Comparison of ENCODE assay signal across 19 cellular contexts in genomic region chr13:81957121-81957520, GRCh38.
DNase-seq lines count a peak whose midpoint lies in the region; ATAC-seq, FAIRE-seq and TF ChIP-seq lines count a peak whose summit lies in the region.
"Had no signal": no experiment of that assay in that cellular context is flagged by ENCODE, and none has a peak within 500 bp of the region (broad histone marks: within the 10 kb centered on the region; RNA-seq: fewer than 3 reads in every experiment).

No MANE protein-coding gene starts in this region.

- RAD21 ChIA-PET in GM12878 (lab: Charles Lee; ENCODE audit: unreplicated experiment), result interaction anchor here (1.0 to 1.6 kb wide), 2 partner anchors 417 to 786 kb away, joined by 3 to 4 read pairs; no protein-coding TSS in a partner anchor

- DNase-seq in GM13977 (ENCODE audit: low spot score) (peak; percentile 2), GM12878 (ENCODE audit: low read depth, low spot score) (no peak), neural progenitor cell (ENCODE audit: low spot score) (peak; percentile 15), HCEC 1CT (no peak), OCI-M2 (lab: John Stamatoyannopoulos, UW; ENCODE audit: unreplicated experiment) (no peak)
- DNase-seq in Jurkat, Clone E6-1 (ENCODE audit: low read depth, low spot score), result peak; percentile 9
- DNase-seq: activated CD4-positive, CD25-positive, alpha-beta regulatory T cell; activated effector memory CD4-positive, alpha-beta T cell treated with anti-CD3 and anti-CD28 coated beads, Interleukin-2, amount 50 U/mL, for 16 hours; anterior cingulate cortex; NCI-H1694; NCI-H446 treated with DMSO at 0.1 percent for 48 hours; Peyer's patch; stimulated activated CD4-positive, alpha-beta T cell treated with anti-CD3 and anti-CD28 coated beads, Interleukin-4, amount 100 ng/mL, for 1 hour had no signal

- in situ Hi-C loops in GM13977 (cut with MboI; ENCODE audit: low pct_unique_long_range_greater_than_20kb, low sequenced_read_pairs, unreplicated experiment) (no loop called here), GM12878 (cut with MboI) (no loop called here)

- H3K9me3 ChIP-seq in GM12878 (replicated peaks; ENCODE audit: control insufficient read depth, insufficient read depth, low read length) (no peaks in the 10 kb centered on the region), neural progenitor cell (ENCODE audit: low read depth) (no peaks in the 10 kb centered on the region)
- H3K9me3 ChIP-seq: neutrophil, Peyer's patch had no signal

- no peaks in the 10 kb centered on the region for H3K9me3 Mint-ChIP-seq in neural progenitor cell

- H4K20me1 ChIP-seq in GM12878 (ENCODE audit: control insufficient read depth, insufficient read depth) (no peaks in the 10 kb centered on the region), neural progenitor cell (ENCODE audit: low read depth) (no peaks in the 10 kb centered on the region)

- H3K27me3 ChIP-seq in GM12878 (replicated peaks in 1 of 2; ENCODE audit: control insufficient read depth in 2 of 2, insufficient read depth in 2 of 2, low read length in 1 of 2), result no peaks in the 10 kb centered on the region
- H3K27me3 ChIP-seq in neural progenitor cell, result no peaks in the 10 kb centered on the region
- H3K27me3 ChIP-seq: gastroesophageal sphincter, neutrophil, Peyer's patch had no signal

- H3K27ac Mint-ChIP-seq in neural progenitor cell, result no peak overlapping the region

- no peak for TF ChIP-seq POLR2A in GM12878 (IDR thresholded peaks at IDR 0.05; ENCODE audit: low read depth, low read length)

- H3K4me1 ChIP-seq in GM12878 (ENCODE audit: control insufficient read depth, insufficient read depth, low read length) (no peaks in the 10 kb centered on the region), neural progenitor cell (no peaks in the 10 kb centered on the region)
- H3K4me1 ChIP-seq: gastroesophageal sphincter, Peyer's patch had no signal

- ATAC-seq in GM12878 (peak; percentile 84), HG02970 (IDR thresholded peaks at IDR 0.05; ENCODE audit: low FRiP score, unreplicated experiment) (no peak)
- ATAC-seq: gastroesophageal sphincter had no signal

- H3K4me1 Mint-ChIP-seq in neural progenitor cell, result no peaks in the 10 kb centered on the region

- no peaks in the 10 kb centered on the region for H3K36me3 ChIP-seq in GM12878 (ENCODE audit: control insufficient read depth in 2 of 2, insufficient read depth in 2 of 2, low read length in 1 of 2)
- no peaks in the 10 kb centered on the region for H3K36me3 ChIP-seq in neural progenitor cell
- H3K36me3 ChIP-seq: gastroesophageal sphincter, neutrophil, Peyer's patch, thoracic aorta had no signal

- POLR2A ChIA-PET in GM12878 (lab: Charles Lee), result no interaction called here

- TF ChIP-seq EP300 in GM12878 (IDR thresholded peaks at IDR 0.05; ENCODE audit: borderline replicate concordance in 1 of 2, control insufficient read depth in 1 of 2, low read depth in 2 of 2, low read length in 2 of 2), result no peak

- H3F3A ChIP-seq in neural progenitor cell (ENCODE audit: low read depth), result no peaks in the 10 kb centered on the region

- H3K4me2 ChIP-seq in GM12878 (ENCODE audit: control insufficient read depth, insufficient read depth), result no peak overlapping the region
- H3K4me2 ChIP-seq in neural progenitor cell, result no peak overlapping the region

- intact Hi-C loops in GM12878 (cut with micrococcal nuclease; ENCODE audit: unreplicated experiment), result no loop called here

- H3K79me2 ChIP-seq in GM12878 (ENCODE audit: control insufficient read depth, insufficient read depth, low read length) (no peaks in the 10 kb centered on the region), neural progenitor cell (ENCODE audit: low read depth) (no peaks in the 10 kb centered on the region)

- no peak overlapping the region for H3K4me3 Mint-ChIP-seq in neural progenitor cell

- no peaks in the 10 kb centered on the region for H3K36me3 Mint-ChIP-seq in neural progenitor cell

- H3K27me3 Mint-ChIP-seq in neural progenitor cell (ENCODE audit: insufficient read depth, low read depth), result no peaks in the 10 kb centered on the region

- peak; percentile 53 for TF ChIP-seq CTCF in GM13977 (IDR thresholded peaks at IDR 0.05; ENCODE audit: extremely low read depth, insufficient read depth, missing control alignments)
- peak; percentile 29 to 49 (median 30); a peak in 5 of 6 replicates for TF ChIP-seq CTCF in GM12878 (IDR thresholded peaks at IDR 0.05 in 2 of 3, conservative IDR thresholded peaks at IDR 0.05 in 1 of 3; ENCODE audit: control insufficient read depth in 2 of 3, extremely low read depth in 1 of 3, insufficient read depth in 1 of 3, low read depth in 3 of 3, low read length in 3 of 3)
- TF ChIP-seq CTCF in neural progenitor cell (IDR thresholded peaks at IDR 0.05), result peak; percentile 46

- CTCF ChIA-PET in GM12878 (lab: Yijun Ruan, JAX), result interaction anchor here (0.6 to 1.6 kb wide), 7 partner anchors 8 to 899 kb away, joined by 3 to 6 read pairs (median 3); no protein-coding TSS in a partner anchor

- SMC1A ChIA-PET in GM12878 (lab: Charles Lee; ENCODE audit: uncharacterized antibody, unreplicated experiment), result interaction anchor here (0.7 to 0.9 kb wide), 3 partner anchors 40 to 787 kb away, joined by 3 to 4 read pairs (median 3); no protein-coding TSS in a partner anchor

- H2AFZ ChIP-seq in GM12878 (ENCODE audit: control insufficient read depth, low read depth, low read length) (no peak overlapping the region), neural progenitor cell (replicated peaks) (no peak overlapping the region)

- no peak overlapping the region for H3K4me3 ChIP-seq in Jurkat, Clone E6-1 (ENCODE audit: low read length)
- H3K4me3 ChIP-seq in GM12878 (no peak overlapping the region), neural progenitor cell (no peak overlapping the region)
- H3K4me3 ChIP-seq: gastroesophageal sphincter, Peyer's patch, thoracic aorta had no signal

- TF ChIP-seq RAD21 in GM12878 (IDR thresholded peaks at IDR 0.05; ENCODE audit: insufficient read depth, low read depth, low read length), result no peak

- H3K9ac ChIP-seq in GM12878 (ENCODE audit: control insufficient read depth, insufficient read depth, low read length) (no peak overlapping the region), neural progenitor cell (no peak overlapping the region)

- H3K27ac ChIP-seq in GM12878 (ENCODE audit: control insufficient read depth, insufficient read depth) (no peak overlapping the region), neural progenitor cell (no peak overlapping the region)
- H3K27ac ChIP-seq: epithelial cell of prostate, gastroesophageal sphincter, neutrophil, Peyer's patch, thoracic aorta had no signal

- no TSS peak for BruUV-seq in GM12878 (replicated peaks; lab: Mats Ljungman, UMichigan)

- no peak for FAIRE-seq in GM12878 (lab: Jason Lieb, UNC)
- FAIRE-seq: GM12892 had no signal

TF ChIP-seq in GM12878, 131 proteins besides CTCF, POLR2A, EP300 and RAD21 (continues in another document):
- TF ChIP-seq PKNOX1 (IDR thresholded peaks at IDR 0.05) (no peak), ZNF207 (IDR thresholded peaks at IDR 0.05; ENCODE audit: borderline replicate concordance) (no peak), ZNF622 (IDR thresholded peaks at IDR 0.05) (no peak), E2F4 (IDR thresholded peaks at IDR 0.05; ENCODE audit: low read depth, low read length) (no peak), PAX8 (IDR thresholded peaks at IDR 0.05) (no peak), FOS (IDR thresholded peaks at IDR 0.05; ENCODE audit: borderline replicate concordance, extremely low read depth, insufficient read length) (no peak), KLF5 (IDR thresholded peaks at IDR 0.05; ENCODE audit: partially characterized antibody) (no peak), REST (IDR thresholded peaks at IDR 0.05; ENCODE audit: low read depth, low read length) (no peak), JUND (IDR thresholded peaks at IDR 0.05; ENCODE audit: low read depth, low read length) (no peak), ZNF217 (IDR thresholded peaks at IDR 0.05) (no peak)

Comparison
In these comparisons a context has a peak if more than half of its experiments do, and no peak if none do; other contexts are left out.
1. DNase-seq: peak in GM13977 (single experiment), Jurkat, Clone E6-1 (single experiment) and neural progenitor cell (single experiment); none in GM12878 (single experiment), HCEC 1CT (single experiment) and OCI-M2 (single experiment).
2. Peak in every context shown above with its lines, with median percentiles within 50 percentile points of each other: CTCF ChIP-seq.